In the genomic region with DNA sequence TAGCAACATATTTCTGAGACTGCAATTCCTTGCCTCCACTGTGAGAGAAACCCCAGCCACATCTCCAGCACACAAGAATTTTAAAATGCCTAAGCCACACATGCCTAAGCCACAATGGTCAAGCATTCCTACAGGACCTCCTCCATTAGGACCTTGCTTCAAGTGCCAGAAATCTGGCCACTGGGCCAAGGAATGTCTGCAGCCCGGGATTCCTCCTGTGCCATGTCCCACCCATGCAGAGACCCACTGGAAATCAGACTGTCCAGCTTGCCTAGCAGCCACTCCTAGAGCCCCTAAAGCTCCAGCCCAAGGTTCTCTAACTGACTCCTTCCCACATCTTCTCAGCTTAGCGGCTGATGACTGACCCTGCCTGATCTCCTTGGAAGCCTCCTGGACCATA, we compare ENCODE assay signal across 14 cellular contexts.
DNase-seq lines count a peak whose midpoint lies in the region; TF ChIP-seq lines count a peak whose summit lies in the region.
"Had no signal": no experiment of that assay in that cellular context is flagged by ENCODE, and none has a peak within 500 bp of the region (broad histone marks: within the 10 kb centered on the region; RNA-seq: fewer than 3 reads in every experiment).

No MANE protein-coding gene starts in this region.

- H3K4me1 ChIP-seq in neuronal stem cell (ENCODE audit: control insufficient read depth in 2 of 2, insufficient read depth in 1 of 2, low read depth in 1 of 2, low read length in 2 of 2), result no peaks in the 10 kb centered on the region
- H3K4me1 ChIP-seq: BE2C, HAP-1 had no signal

- H3K36me3 ChIP-seq in neuronal stem cell (replicated peaks in 1 of 2; ENCODE audit: control insufficient read depth in 2 of 2, insufficient read depth in 2 of 2, low read length in 2 of 2), result no peaks in the 10 kb centered on the region
- H3K36me3 ChIP-seq: BE2C, HAP-1 had no signal

- H3K27ac ChIP-seq in neuronal stem cell (replicated peaks; ENCODE audit: low read length), result no peak overlapping the region
- H3K27ac ChIP-seq: GM23248 had no signal

- no peak overlapping the region for H4K8ac ChIP-seq in neuronal stem cell (ENCODE audit: low read depth, low read length)

- in situ Hi-C loops in astrocyte of the cerebellum (cut with HindIII; ENCODE audit: low sequenced_read_pairs), result no loop called here

- H3K14ac ChIP-seq in neuronal stem cell (ENCODE audit: low read length), result no peak overlapping the region

- no peak overlapping the region for H2BK12ac ChIP-seq in neuronal stem cell (ENCODE audit: low read length)

- H3K4me3 ChIP-seq in astrocyte of the cerebellum (ENCODE audit: low read depth, low read length) (no peak overlapping the region), neuronal stem cell (ENCODE audit: low read length in 2 of 2) (no peak overlapping the region)
- H3K4me3 ChIP-seq: GM23248, HAP-1 had no signal

- no CpG with 5 or more reads among the region's 2 CpGs for WGBS in neuronal stem cell (ENCODE audit: extremely low coverage in 2 of 2, insufficient read length in 2 of 2, insufficient replicate concordance in 1 of 2), 2 donors

- peak; percentile 47 for DNase-seq in EH (ENCODE audit: low read depth)
- DNase-seq in astrocyte of the cerebellum (ENCODE audit: low read depth), result peak; percentile 66
- DNase-seq in neuronal stem cell (ENCODE audit: low spot score), result no peak
- DNase-seq in NCI-H2171 (lab: John Stamatoyannopoulos, UW), result no peak
- DNase-seq in NCI-H1105 (lab: John Stamatoyannopoulos, UW), result no peak
- no peak for DNase-seq in retina
- DNase-seq: BE2C; C1 segment of cervical spinal cord; CD4-positive, CD25-positive, alpha-beta regulatory T cell; CD8-positive, alpha-beta memory T cell; COR-L47; GDM1; GM23248 had no signal

- no peaks in the 10 kb centered on the region for H3K27me3 ChIP-seq in neuronal stem cell (ENCODE audit: control insufficient read depth in 3 of 3, insufficient read depth in 3 of 3, low read depth in 1 of 3, low read length in 3 of 3)
- H3K27me3 ChIP-seq: BE2C had no signal

- H4K91ac ChIP-seq in neuronal stem cell (ENCODE audit: low read depth, low read length, poor library complexity), result no peak overlapping the region

- H3K4me2 ChIP-seq in neuronal stem cell (ENCODE audit: insufficient read depth, low read length, poor library complexity, severe bottlenecking), result no peak overlapping the region

- H3K9me3 ChIP-seq in neuronal stem cell (replicated peaks in 1 of 2; ENCODE audit: control insufficient read depth in 2 of 2, insufficient read depth in 1 of 2, low read depth in 1 of 2, low read length in 2 of 2), result no peaks in the 10 kb centered on the region
- H3K9me3 ChIP-seq: BE2C, HAP-1 had no signal

- TF ChIP-seq CTCF in astrocyte of the cerebellum (IDR thresholded peaks at IDR 0.05; ENCODE audit: low read depth, low read length, missing control alignments), result no peak

- H3K23ac ChIP-seq in neuronal stem cell (ENCODE audit: low read depth, low read length, poor library complexity), result no peak overlapping the region

- H3K9ac ChIP-seq in neuronal stem cell (ENCODE audit: low read depth, low read length, poor library complexity), result no peak overlapping the region
- H3K9ac ChIP-seq: GM23248 had no signal

- no peaks in the 10 kb centered on the region for H3K79me1 ChIP-seq in neuronal stem cell (ENCODE audit: low read depth, low read length)

- peak overlapping the region; percentile 35 for H3K18ac ChIP-seq in neuronal stem cell (ENCODE audit: low read length)

- no peak overlapping the region for H2AFZ ChIP-seq in neuronal stem cell (ENCODE audit: low read length)
- H2AFZ ChIP-seq: GM23248 had no signal

- H2BK5ac ChIP-seq in neuronal stem cell (ENCODE audit: low read length), result no peak overlapping the region

- H2BK15ac ChIP-seq in neuronal stem cell (ENCODE audit: low read length), result no peak overlapping the region

- H2AK5ac ChIP-seq in neuronal stem cell (ENCODE audit: low read depth, low read length), result no peak overlapping the region

- H3K4ac ChIP-seq in neuronal stem cell (ENCODE audit: low read length), result no peak overlapping the region

- no peak overlapping the region for H2BK120ac ChIP-seq in neuronal stem cell (ENCODE audit: low read depth, low read length)

Comparison
In these comparisons a context has a peak if more than half of its experiments do, and no peak if none do; other contexts are left out.
1. DNase-seq: peak in EH (single experiment) and astrocyte of the cerebellum (single experiment); none in neuronal stem cell (single experiment), NCI-H2171 (single experiment), NCI-H1105 (single experiment) and retina (single experiment).